Comparison of ENCODE assay signal across 20 cellular contexts in the genomic region with DNA sequence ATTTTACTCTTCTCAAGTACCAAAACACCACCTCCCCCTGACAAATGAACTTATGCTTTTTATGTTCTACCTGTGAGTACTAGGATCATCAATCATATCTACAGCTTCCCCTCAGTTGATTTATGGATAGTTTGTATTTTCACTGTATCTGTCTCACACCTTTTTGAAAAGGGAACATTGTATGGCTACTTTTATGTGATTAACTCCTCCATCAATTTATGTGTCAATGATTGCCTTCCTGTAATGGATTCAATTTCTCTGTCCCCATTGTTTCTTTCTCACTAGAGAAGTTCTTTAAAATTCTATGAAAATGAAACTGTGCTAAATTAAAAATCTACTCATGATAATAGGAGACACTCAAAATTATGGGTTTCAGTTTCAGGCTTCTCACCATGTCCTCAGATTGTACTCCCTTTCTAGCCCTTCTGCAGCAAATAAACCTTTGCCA.
DNase-seq lines count a peak whose midpoint lies in the region; ATAC-seq and TF ChIP-seq lines count a peak whose summit lies in the region.
"Had no signal": no experiment of that assay in that cellular context is flagged by ENCODE, and none has a peak within 500 bp of the region (broad histone marks: within the 10 kb centered on the region; RNA-seq: fewer than 3 reads in every experiment).

No MANE protein-coding gene starts in this region.

- peak; percentile 19 for DNase-seq in NCI-H69 (lab: John Stamatoyannopoulos, UW)
- no peak for DNase-seq in activated CD4-positive, alpha-beta T cell treated with anti-CD3 and anti-CD28 coated beads for 36 hours
- no peak for DNase-seq in NCI-H2107 treated with DMSO at 0.1 percent for 48 hours (lab: John Stamatoyannopoulos, UW; ENCODE audit: unreplicated experiment)
- DNase-seq in NCI-H82 treated with DMSO at 0.1 percent for 48 hours (lab: John Stamatoyannopoulos, UW; ENCODE audit: unreplicated experiment) = no peak
- DNase-seq in heart right ventricle = no peak
- DNase-seq: activated CD4-positive, CD25-positive, alpha-beta regulatory T cell treated with anti-CD3 and anti-CD28 coated beads, Interleukin-2, amount 50 U/mL, for 72 hours; activated naive CD8-positive, alpha-beta T cell treated with anti-CD3 and anti-CD28 coated beads, Interleukin-2, amount 10 ng/mL, durations not matched to agents 7 days and 5 days; activated T-cell treated with anti-CD3 and anti-CD28 coated beads for 4 hours; C1 segment of cervical spinal cord; foreskin melanocyte; NCI-H1436 treated with DMSO at 0.1 percent for 48 hours; sigmoid colon had no signal

- no peaks in the 10 kb centered on the region for H3K27me3 ChIP-seq in heart right ventricle
- H3K27me3 ChIP-seq: neutrophil, sigmoid colon, vagina had no signal

- no peaks in the 10 kb centered on the region for H3K36me3 ChIP-seq in heart right ventricle
- H3K36me3 ChIP-seq: neutrophil, sigmoid colon, vagina had no signal

- peaks cover 0 to 32% (median 6%) of the 10 kb centered on the region in 11 donors for H3K9me3 ChIP-seq in heart right ventricle
- H3K9me3 ChIP-seq: neutrophil, vagina had no signal

- no peak overlapping the region for H3K27ac ChIP-seq in heart right ventricle
- H3K27ac ChIP-seq: neutrophil, sigmoid colon, vagina had no signal

- no peak for TF ChIP-seq CTCF in heart right ventricle (IDR thresholded peaks at IDR 0.05)

- H3K4me3 ChIP-seq in heart right ventricle = no peak overlapping the region
- H3K4me3 ChIP-seq: K562, sigmoid colon, vagina had no signal

- intact Hi-C loops in activated CD4-positive, alpha-beta T cell treated with anti-CD3 and anti-CD28 coated beads for 36 hours (cut with DNase I, micrococcal nuclease) = no loop called here
- intact Hi-C loops in heart right ventricle (cut with DNase I) = no loop called here

- no peaks in the 10 kb centered on the region for H3K27me3 Mint-ChIP-seq in activated CD4-positive, alpha-beta T cell treated with anti-CD3 and anti-CD28 coated beads for 36 hours
- H3K27me3 Mint-ChIP-seq: activated naive CD8-positive, alpha-beta T cell treated with anti-CD3 and anti-CD28 coated beads, Interleukin-2, amount 10 ng/mL, durations not matched to agents 7 days and 5 days; central memory CD8-positive, alpha-beta T cell; stimulated activated memory B cell treated with anti-CD40 and anti-IgM and Interleukin-4, amounts not matched to agents 10 μg/mL and 1 μg/mL and 100 μg/mL, for 72 hours had no signal

- POLR2A ChIA-PET in activated CD4-positive, alpha-beta T cell treated with anti-CD3 and anti-CD28 coated beads for 36 hours (lab: Charles Lee) = no interaction called here

- no peaks in the 10 kb centered on the region for H3K36me3 Mint-ChIP-seq in activated CD4-positive, alpha-beta T cell treated with anti-CD3 and anti-CD28 coated beads for 36 hours (ENCODE audit: low read depth)
- H3K36me3 Mint-ChIP-seq: activated naive CD8-positive, alpha-beta T cell treated with anti-CD3 and anti-CD28 coated beads, Interleukin-2, amount 10 ng/mL, durations not matched to agents 7 days and 5 days; stimulated activated memory B cell treated with anti-CD40 and anti-IgM and Interleukin-4, amounts not matched to agents 10 μg/mL and 1 μg/mL and 100 μg/mL, for 72 hours had no signal

- no peak overlapping the region for H3K27ac Mint-ChIP-seq in activated CD4-positive, alpha-beta T cell treated with anti-CD3 and anti-CD28 coated beads for 36 hours
- H3K27ac Mint-ChIP-seq: activated naive CD8-positive, alpha-beta T cell treated with anti-CD3 and anti-CD28 coated beads, Interleukin-2, amount 10 ng/mL, durations not matched to agents 7 days and 5 days; stimulated activated memory B cell treated with anti-CD40 and anti-IgM and Interleukin-4, amounts not matched to agents 10 μg/mL and 1 μg/mL and 100 μg/mL, for 72 hours had no signal

- no peaks in the 10 kb centered on the region for H3K4me1 ChIP-seq in heart right ventricle
- H3K4me1 ChIP-seq: sigmoid colon, vagina had no signal

- no peak overlapping the region for H3K4me3 Mint-ChIP-seq in activated CD4-positive, alpha-beta T cell treated with anti-CD3 and anti-CD28 coated beads for 36 hours
- H3K4me3 Mint-ChIP-seq: activated naive CD8-positive, alpha-beta T cell treated with anti-CD3 and anti-CD28 coated beads, Interleukin-2, amount 10 ng/mL, durations not matched to agents 7 days and 5 days; central memory CD8-positive, alpha-beta T cell; stimulated activated memory B cell treated with anti-CD40 and anti-IgM and Interleukin-4, amounts not matched to agents 10 μg/mL and 1 μg/mL and 100 μg/mL, for 72 hours had no signal

- CTCF ChIA-PET in activated CD4-positive, alpha-beta T cell treated with anti-CD3 and anti-CD28 coated beads for 36 hours (lab: Charles Lee) = no interaction called here

- ATAC-seq in GM18909 (IDR thresholded peaks at IDR 0.05; ENCODE audit: poor library complexity, unreplicated experiment) = peak; percentile 64
- ATAC-seq in GM21717 (IDR thresholded peaks at IDR 0.05; ENCODE audit: unreplicated experiment) = peak; percentile 76
- ATAC-seq in HG03066 (IDR thresholded peaks at IDR 0.05; ENCODE audit: low read depth, unreplicated experiment) = peak; percentile 50
- ATAC-seq in activated CD4-positive, alpha-beta T cell treated with anti-CD3 and anti-CD28 coated beads for 36 hours = no peak
- ATAC-seq in heart right ventricle = no peak
- ATAC-seq: K562; stimulated activated memory B cell treated with anti-CD40 and anti-IgM and Interleukin-4, amounts not matched to agents 10 μg/mL and 1 μg/mL and 100 μg/mL, for 72 hours had no signal

- peaks cover 5% of the 10 kb centered on the region for H3K9me3 Mint-ChIP-seq in activated CD4-positive, alpha-beta T cell treated with anti-CD3 and anti-CD28 coated beads for 36 hours (ENCODE audit: low read depth)

- H3K4me1 Mint-ChIP-seq in activated CD4-positive, alpha-beta T cell treated with anti-CD3 and anti-CD28 coated beads for 36 hours = no peaks in the 10 kb centered on the region
- H3K4me1 Mint-ChIP-seq: activated naive CD8-positive, alpha-beta T cell treated with anti-CD3 and anti-CD28 coated beads, Interleukin-2, amount 10 ng/mL, durations not matched to agents 7 days and 5 days; central memory CD8-positive, alpha-beta T cell; stimulated activated memory B cell treated with anti-CD40 and anti-IgM and Interleukin-4, amounts not matched to agents 10 μg/mL and 1 μg/mL and 100 μg/mL, for 72 hours had no signal

Comparison
In these comparisons a context has a peak if more than half of its experiments do, and no peak if none do; other contexts are left out.
1. ATAC-seq: peak in GM18909 (single experiment), GM21717 (single experiment) and HG03066 (single experiment); none in activated CD4-positive, alpha-beta T cell treated with anti-CD3 and anti-CD28 coated beads for 36 hours (single experiment) and heart right ventricle (0 of 8).